Comparison of ENCODE assay signal across 12 cellular contexts in the genomic region with DNA sequence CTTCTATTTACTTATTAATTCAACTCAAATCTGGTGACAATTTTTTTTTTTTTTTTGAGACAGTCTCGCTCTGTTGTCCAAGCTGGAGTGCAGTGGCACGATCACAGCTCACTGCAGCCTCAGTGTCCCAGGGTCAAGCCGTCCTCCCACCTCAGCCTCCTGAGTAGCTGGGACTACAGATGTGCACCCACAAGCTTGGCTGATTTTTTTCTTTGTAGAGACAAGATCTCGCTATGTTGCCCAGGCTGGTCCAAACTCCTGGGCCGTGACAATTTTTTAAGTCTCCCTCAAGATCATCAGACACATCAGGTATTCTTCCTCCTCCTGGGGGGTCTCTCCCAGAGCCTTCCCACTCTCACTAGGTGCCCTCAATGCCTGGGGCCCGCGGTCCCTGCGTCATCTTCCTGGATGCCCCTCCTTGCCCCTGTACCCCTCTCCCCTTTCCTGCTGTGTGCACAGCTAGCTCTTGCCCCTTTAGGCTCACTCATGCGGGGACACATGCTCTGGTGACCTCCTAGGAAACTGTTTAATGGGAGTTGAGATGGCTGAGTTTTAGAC. TPM values are rescaled to one million over a fixed set of nuclear protein-coding genes. Genes with fewer than 3 reads are reported as not detected.
DNase-seq lines count a peak whose midpoint lies in the region; ATAC-seq and TF ChIP-seq lines count a peak whose summit lies in the region.
"Had no signal": no experiment of that assay in that cellular context is flagged by ENCODE, and none has a peak within 500 bp of the region (broad histone marks: within the 10 kb centered on the region; RNA-seq: fewer than 3 reads in every experiment).

No MANE protein-coding gene starts in this region.

- no peaks in the 10 kb centered on the region for H3K27me3 ChIP-seq in CD8-positive, alpha-beta memory T cell (ENCODE audit: insufficient read depth, low read length, poor library complexity, severe bottlenecking)

- H3K27ac ChIP-seq in CD8-positive, alpha-beta memory T cell (ENCODE audit: low read depth, low read length): no peak overlapping the region
- H3K27ac ChIP-seq: adrenal gland had no signal

- peaks cover 37% of the 10 kb centered on the region for H3K4me1 Mint-ChIP-seq in activated naive CD4-positive, alpha-beta T cell treated with anti-CD3 and anti-CD28 coated beads, Interleukin-2, amount 50 U/mL, for 24 hours
- peaks cover 29% of the 10 kb centered on the region for H3K4me1 Mint-ChIP-seq in activated CD4-positive, alpha-beta memory T cell treated with anti-CD3 and anti-CD28 coated beads for 36 hours (ENCODE audit: low read depth)
- H3K4me1 Mint-ChIP-seq in type B pancreatic cell (ENCODE audit: unreplicated experiment): peaks cover 26% of the 10 kb centered on the region
- H3K4me1 Mint-ChIP-seq in CD8-positive, alpha-beta memory T cell: peaks cover 10 to 28% (median 19%) of the 10 kb centered on the region in 3 donors

- H3K9me3 ChIP-seq in CD8-positive, alpha-beta memory T cell (ENCODE audit: low read length): no peaks in the 10 kb centered on the region
- H3K9me3 ChIP-seq: adrenal gland had no signal

- no peaks in the 10 kb centered on the region for H3K36me3 ChIP-seq in CD8-positive, alpha-beta memory T cell (ENCODE audit: insufficient read depth, low read length)
- H3K36me3 ChIP-seq: adrenal gland had no signal

- H3K27ac Mint-ChIP-seq in activated naive CD4-positive, alpha-beta T cell treated with anti-CD3 and anti-CD28 coated beads, Interleukin-2, amount 50 U/mL, for 24 hours: peak overlapping the region; percentile 2
- H3K27ac Mint-ChIP-seq in activated CD4-positive, alpha-beta memory T cell treated with anti-CD3 and anti-CD28 coated beads for 36 hours: peak overlapping the region; percentile 71
- peak overlapping the region; percentile 54 for H3K27ac Mint-ChIP-seq in type B pancreatic cell
- peak overlapping the region in 2 of 8 donors; percentile 66 to 88 for H3K27ac Mint-ChIP-seq in CD8-positive, alpha-beta memory T cell

- H3K4me1 ChIP-seq in CD8-positive, alpha-beta memory T cell (ENCODE audit: insufficient read depth, low read length): peaks cover 25% of the 10 kb centered on the region
- H3K4me1 ChIP-seq: adrenal gland had no signal

- CTCF ChIA-PET in activated CD4-positive, alpha-beta memory T cell treated with anti-CD3 and anti-CD28 coated beads for 36 hours (lab: Charles Lee): interaction anchor here (1.3 to 15.1 kb wide), 6 partner anchors 10 to 77 kb away, joined by 3 to 156 read pairs (median 9); no protein-coding TSS in a partner anchor
- CTCF ChIA-PET in CD8-positive, alpha-beta memory T cell (lab: Charles Lee): interaction anchor here (0.8 to 3.9 kb wide), 8 partner anchors 11 to 102 kb away, joined by 3 to 32 read pairs (median 3); partner anchors contain the start of gene ZNF2

- intact Hi-C loops in activated CD4-positive, alpha-beta memory T cell treated with anti-CD3 and anti-CD28 coated beads for 36 hours (cut with micrococcal nuclease): no loop called here

- H3K4me3 Mint-ChIP-seq in activated naive CD4-positive, alpha-beta T cell treated with anti-CD3 and anti-CD28 coated beads, Interleukin-2, amount 50 U/mL, for 24 hours: no peak overlapping the region
- no peak overlapping the region for H3K4me3 Mint-ChIP-seq in activated CD4-positive, alpha-beta memory T cell treated with anti-CD3 and anti-CD28 coated beads for 36 hours
- no peak overlapping the region for H3K4me3 Mint-ChIP-seq in type B pancreatic cell
- no peak overlapping the region for H3K4me3 Mint-ChIP-seq in CD8-positive, alpha-beta memory T cell

- POLR2A ChIA-PET in activated CD4-positive, alpha-beta memory T cell treated with anti-CD3 and anti-CD28 coated beads for 36 hours (lab: Charles Lee): interaction anchor here (0.6 to 1.6 kb wide), 2 partner anchors 10 to 40 kb away, joined by 3 to 7 read pairs; no protein-coding TSS in a partner anchor
- POLR2A ChIA-PET in CD8-positive, alpha-beta memory T cell (lab: Charles Lee): no interaction called here

- H3K9me3 Mint-ChIP-seq in activated naive CD4-positive, alpha-beta T cell treated with anti-CD3 and anti-CD28 coated beads, Interleukin-2, amount 50 U/mL, for 24 hours: no peaks in the 10 kb centered on the region
- no peaks in the 10 kb centered on the region for H3K9me3 Mint-ChIP-seq in activated CD4-positive, alpha-beta memory T cell treated with anti-CD3 and anti-CD28 coated beads for 36 hours
- no peaks in the 10 kb centered on the region for H3K9me3 Mint-ChIP-seq in type B pancreatic cell
- no peaks in the 10 kb centered on the region for H3K9me3 Mint-ChIP-seq in CD8-positive, alpha-beta memory T cell
- H3K9me3 Mint-ChIP-seq: natural killer cell treated with Interleukin-12 subunit alpha and Interleukin-12 subunit beta and Interleukin-15 and Interleukin-18, amount 100 ng/mL, for 72 hours had no signal

- no peak for DNase-seq in activated naive CD4-positive, alpha-beta T cell treated with anti-CD3 and anti-CD28 coated beads, Interleukin-2, amount 50 U/mL, for 16 hours
- no peak for DNase-seq in activated CD4-positive, alpha-beta memory T cell treated with anti-CD3 and anti-CD28 coated beads for 36 hours
- DNase-seq in type B pancreatic cell (ENCODE audit: extremely low spot score, unreplicated experiment) (peak; percentile 45), KBM-7 (no peak)
- DNase-seq in CD8-positive, alpha-beta memory T cell: no peak
- no peak for DNase-seq in stimulated activated naive CD8-positive, alpha-beta T cell treated with anti-CD3 and anti-CD28 coated beads, Interleukin-15, Interleukin-2, amounts not matched to agents 100 U/mL and 50 U/mL, for 24 hours
- DNase-seq: adrenal gland had no signal

- no peak overlapping the region for H3K4me3 ChIP-seq in CD8-positive, alpha-beta memory T cell (ENCODE audit: low read length)
- H3K4me3 ChIP-seq: adrenal gland had no signal

- no peak for TF ChIP-seq CTCF in type B pancreatic cell (conservative IDR thresholded peaks at IDR 0.05)

- no peaks in the 10 kb centered on the region for H3K27me3 Mint-ChIP-seq in activated naive CD4-positive, alpha-beta T cell treated with anti-CD3 and anti-CD28 coated beads, Interleukin-2, amount 50 U/mL, for 24 hours
- H3K27me3 Mint-ChIP-seq in activated CD4-positive, alpha-beta memory T cell treated with anti-CD3 and anti-CD28 coated beads for 36 hours: no peaks in the 10 kb centered on the region
- H3K27me3 Mint-ChIP-seq in type B pancreatic cell: peaks cover 4% of the 10 kb centered on the region
- H3K27me3 Mint-ChIP-seq in CD8-positive, alpha-beta memory T cell: peaks cover 4 to 10% of the 10 kb centered on the region in 2 donors

- in situ Hi-C loops in KBM-7 (cut with MboI; ENCODE audit: low pct_unique_long_range_greater_than_20kb, low sequenced_read_pairs): no loop called here

- ATAC-seq in HG02642 (IDR thresholded peaks at IDR 0.05; ENCODE audit: poor library complexity, unreplicated experiment): peak; percentile 31
- ATAC-seq in stimulated activated naive CD8-positive, alpha-beta T cell treated with anti-CD3 and anti-CD28 coated beads, Interleukin-15, Interleukin-2, amounts not matched to agents 100 U/mL and 50 U/mL, for 24 hours: no peak
- ATAC-seq: natural killer cell treated with Interleukin-12 subunit alpha and Interleukin-12 subunit beta and Interleukin-15 and Interleukin-18, amount 100 ng/mL, for 72 hours had no signal

- H3K36me3 Mint-ChIP-seq in activated naive CD4-positive, alpha-beta T cell treated with anti-CD3 and anti-CD28 coated beads, Interleukin-2, amount 50 U/mL, for 24 hours: no peaks in the 10 kb centered on the region
- no peaks in the 10 kb centered on the region for H3K36me3 Mint-ChIP-seq in activated CD4-positive, alpha-beta memory T cell treated with anti-CD3 and anti-CD28 coated beads for 36 hours
- H3K36me3 Mint-ChIP-seq in type B pancreatic cell: no peaks in the 10 kb centered on the region
- no peaks in the 10 kb centered on the region for H3K36me3 Mint-ChIP-seq in CD8-positive, alpha-beta memory T cell
- H3K36me3 Mint-ChIP-seq: natural killer cell treated with Interleukin-12 subunit alpha and Interleukin-12 subunit beta and Interleukin-15 and Interleukin-18, amount 100 ng/mL, for 72 hours had no signal

RNA-seq across cellular contexts. Expression of gene MAL, which starts 38.0 kb away (rescaled TPM):
- total RNA-seq in activated CD4-positive, alpha-beta memory T cell treated with anti-CD3 and anti-CD28 coated beads for 36 hours: 10 to 100 TPM; 63.5 to 63.6 TPM
- 205 and 250 TPM in 2 replicates for total RNA-seq in type B pancreatic cell (ENCODE audit: low replicate concordance)
- total RNA-seq in CD8-positive, alpha-beta memory T cell: 10 to 100 TPM; 25.2 to 27.3 TPM
- 50.4 TPM for polyA plus RNA-seq in CD8-positive, alpha-beta memory T cell
- total RNA-seq: endothelial cell of umbilical vein, subcutaneous adipose tissue had no signal
- polyA plus RNA-seq: endothelial cell of umbilical vein had no signal

RNA-seq across cellular contexts. Expression of gene MRPS5, which starts 58.1 kb away (rescaled TPM):
- total RNA-seq in activated CD4-positive, alpha-beta memory T cell treated with anti-CD3 and anti-CD28 coated beads for 36 hours: 10 to 100 TPM; 79.3 to 82.3 TPM
- total RNA-seq in type B pancreatic cell (ENCODE audit: low replicate concordance): 67.6 and 70.2 TPM in 2 replicates
- total RNA-seq in CD8-positive, alpha-beta memory T cell: 10 to 100 TPM; 69.0 to 75.9 TPM
- polyA plus RNA-seq in CD8-positive, alpha-beta memory T cell: 45.8 TPM
